Comparison of ENCODE assay signal across 22 cellular contexts in the genomic region with DNA sequence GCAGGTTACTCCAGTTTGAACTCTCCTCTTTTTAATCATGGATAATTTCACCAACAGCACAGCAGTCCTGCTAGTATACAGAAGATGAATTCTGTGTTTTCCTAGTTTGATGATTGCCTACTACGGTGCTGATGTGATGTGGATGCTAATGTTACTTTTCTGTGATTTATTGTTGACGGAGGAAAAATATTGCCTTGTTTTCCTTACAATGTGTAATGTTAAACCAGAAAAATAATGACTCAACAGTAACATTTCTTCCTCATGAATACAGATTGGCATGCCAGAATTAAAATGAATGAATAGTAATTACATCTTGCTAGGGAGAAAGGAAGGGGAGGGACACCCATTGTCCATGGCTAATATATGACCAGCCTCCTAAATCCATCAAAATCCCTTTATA.
"Had no signal": no experiment of that assay in that cellular context is flagged by ENCODE, and none has a peak within 500 bp of the region (broad histone marks: within the 10 kb centered on the region; RNA-seq: fewer than 3 reads in every experiment).

No MANE protein-coding gene starts in this region.

- H3K27ac ChIP-seq: coronary artery, heart right ventricle, left ventricle myocardium inferior, lower lobe of right lung, neural progenitor cell, pancreas, prostate gland, right atrium auricular region, sigmoid colon, skin epidermis, suprapubic skin, thyroid gland, upper lobe of left lung, uterus had no signal

- H3K4me3 Mint-ChIP-seq: memory B cell; mesothelial cell of epicardium; natural killer cell treated with Interleukin-12 subunit alpha and Interleukin-12 subunit beta and Interleukin-15 and Interleukin-18, amount 100 ng/mL, for 72 hours; neural progenitor cell had no signal

- H3K27me3 Mint-ChIP-seq: memory B cell had no signal

- H3K4me1 ChIP-seq: left ventricle myocardium inferior, lower lobe of right lung, neural progenitor cell, pancreas, prostate gland, right atrium auricular region, sigmoid colon, suprapubic skin, thyroid gland, upper lobe of left lung, uterus had no signal

- H3K27ac Mint-ChIP-seq: memory B cell; mesothelial cell of epicardium; natural killer cell treated with Interleukin-12 subunit alpha and Interleukin-12 subunit beta and Interleukin-15 and Interleukin-18, amount 100 ng/mL, for 72 hours; neural progenitor cell had no signal

- H3K9me3 ChIP-seq: heart right ventricle, left ventricle myocardium inferior, lower lobe of right lung, pancreas, prostate gland, right atrium auricular region, sigmoid colon, suprapubic skin, thyroid gland, upper lobe of left lung, uterus had no signal

- H3K4me3 ChIP-seq: coronary artery, heart right ventricle, left ventricle myocardium inferior, lower lobe of right lung, neural progenitor cell, pancreas, prostate gland, right atrium auricular region, sigmoid colon, skin epidermis, suprapubic skin, thyroid gland, upper lobe of left lung, uterus had no signal

- H3K36me3 ChIP-seq: heart right ventricle, left ventricle myocardium inferior, lower lobe of right lung, neural progenitor cell, pancreas, prostate gland, right atrium auricular region, sigmoid colon, suprapubic skin, thyroid gland, upper lobe of left lung, uterus had no signal

- H3K36me3 Mint-ChIP-seq: memory B cell; natural killer cell treated with Interleukin-12 subunit alpha and Interleukin-12 subunit beta and Interleukin-15 and Interleukin-18, amount 100 ng/mL, for 72 hours; neural progenitor cell had no signal

- H3K27me3 ChIP-seq: heart right ventricle, neural progenitor cell, pancreas, right atrium auricular region, sigmoid colon, suprapubic skin, thyroid gland, upper lobe of left lung, uterus had no signal

- DNase-seq: effector CD8-positive, alpha-beta T cell; heart right ventricle; left cardiac atrium; left ventricle myocardium inferior; lower lobe of right lung; nucleus accumbens; pancreas; sigmoid colon; stimulated activated CD4-positive, alpha-beta T cell treated with anti-CD3 and anti-CD28 coated beads, Interleukin-2, amount 100 ng/mL, for 48 hours; stimulated activated naive CD4-positive, alpha-beta T cell treated with Interleukin-2 at 50 U/mL for 16 hours; thyroid gland; upper lobe of left lung; uterus had no signal

- H3K9ac ChIP-seq: neural progenitor cell had no signal

- H3K9me3 Mint-ChIP-seq: memory B cell; natural killer cell treated with Interleukin-12 subunit alpha and Interleukin-12 subunit beta and Interleukin-15 and Interleukin-18, amount 100 ng/mL, for 72 hours had no signal

- H3K4me1 Mint-ChIP-seq: memory B cell had no signal
